In genomic region chr5:174159327-174160247, GRCh38 we compare ENCODE assay signal across 17 cellular contexts.
A peak's percentile ranks its signal among the peaks of the same experiment; 100 is the strongest.
DNase-seq lines count a peak whose midpoint lies in the region; ATAC-seq, FAIRE-seq and TF ChIP-seq lines count a peak whose summit lies in the region.
"Had no signal": no experiment of that assay in that cellular context is flagged by ENCODE, and none has a peak within 500 bp of the region (broad histone marks: within the 10 kb centered on the region; RNA-seq: fewer than 3 reads in every experiment).

No MANE protein-coding gene starts in this region.

- H3K79me2 ChIP-seq in mesendoderm (ENCODE audit: control insufficient read depth, insufficient read depth, low read length): no peaks in the 10 kb centered on the region

- peaks cover 12% of the 10 kb centered on the region for H3K9me3 Mint-ChIP-seq in activated naive CD4-positive, alpha-beta T cell treated with anti-CD3 and anti-CD28 coated beads for 36 hours

- H3K27me3 ChIP-seq in MG63 (no peaks in the 10 kb centered on the region), bronchial epithelial cell (ENCODE audit: control insufficient read depth, insufficient read depth, low read length) (no peaks in the 10 kb centered on the region), mesendoderm (ENCODE audit: insufficient read depth, low read length, poor library complexity) (no peaks in the 10 kb centered on the region)
- H3K27me3 ChIP-seq: transverse colon had no signal

- no peaks in the 10 kb centered on the region for H3K4me1 Mint-ChIP-seq in activated naive CD4-positive, alpha-beta T cell treated with anti-CD3 and anti-CD28 coated beads for 36 hours (ENCODE audit: low read depth)
- H3K4me1 Mint-ChIP-seq: activated B cell treated with CpG ODN at 0.5 μM for 24 hours; activated naive CD4-positive, alpha-beta T cell treated with anti-CD3 and anti-CD28 coated beads, Interleukin-2, amount 50 U/mL, for 24 hours; immature natural killer cell had no signal

- intact Hi-C loops in activated naive CD4-positive, alpha-beta T cell treated with anti-CD3 and anti-CD28 coated beads for 36 hours (cut with micrococcal nuclease): no loop called here

- no peak overlapping the region for H4K8ac ChIP-seq in mesendoderm (ENCODE audit: low read depth, low read length)

- H3K23ac ChIP-seq in mesendoderm (ENCODE audit: low read length): no peak overlapping the region

- DNase-seq in COLO829 (ENCODE audit: low spot score) (peak; percentile 82), MG63 (peak; percentile 93), bronchial epithelial cell (ENCODE audit: low read depth) (peak; percentile 51), mesendoderm (peak; percentile 88)
- no peak for DNase-seq in activated naive CD4-positive, alpha-beta T cell treated with anti-CD3 and anti-CD28 coated beads for 36 hours
- DNase-seq: activated B cell treated with CpG ODN at 0.5 μM for 24 hours; C1 segment of cervical spinal cord; immature natural killer cell; NCI-H2171; stimulated activated CD4-positive, alpha-beta T cell treated with anti-CD3 and anti-CD28 coated beads, Interleukin-1b, Interleukin-23, amount 100 ng/mL, for 48 hours; stimulated activated CD8-positive, alpha-beta memory T cell treated with anti-CD3 and anti-CD28 coated beads, Interleukin-4, amount 100 ng/mL, for 48 hours; transverse colon had no signal

- no peak overlapping the region for H3K4me3 ChIP-seq in MG63
- no peak overlapping the region for H3K4me3 ChIP-seq in bronchial epithelial cell (ENCODE audit: low read depth, low read length)
- no peak overlapping the region for H3K4me3 ChIP-seq in mesendoderm (ENCODE audit: low read length)
- H3K4me3 ChIP-seq: transverse colon had no signal

- no peak overlapping the region for H3K4me2 ChIP-seq in mesendoderm (ENCODE audit: low read length)

- no peak for ATAC-seq in HG02763 (IDR thresholded peaks at IDR 0.05; ENCODE audit: unreplicated experiment)
- ATAC-seq in GM21390 (IDR thresholded peaks at IDR 0.05; ENCODE audit: unreplicated experiment): no peak
- no peak for ATAC-seq in GM21515 (IDR thresholded peaks at IDR 0.05; ENCODE audit: unreplicated experiment)

- H2AK5ac ChIP-seq in mesendoderm (ENCODE audit: low read length): no peak overlapping the region

- H2BK15ac ChIP-seq in mesendoderm (replicated peaks; ENCODE audit: low read depth): no peak overlapping the region

- no peak overlapping the region for H3K56ac ChIP-seq in mesendoderm (ENCODE audit: low read length)

- peaks cover 8% of the 10 kb centered on the region for H3K27me3 Mint-ChIP-seq in activated naive CD4-positive, alpha-beta T cell treated with anti-CD3 and anti-CD28 coated beads for 36 hours (ENCODE audit: low read depth)
- H3K27me3 Mint-ChIP-seq: activated B cell treated with CpG ODN at 0.5 μM for 24 hours had no signal

- no peak overlapping the region for H4K5ac ChIP-seq in mesendoderm (ENCODE audit: low read length)

- no peaks in the 10 kb centered on the region for H3K36me3 Mint-ChIP-seq in activated naive CD4-positive, alpha-beta T cell treated with anti-CD3 and anti-CD28 coated beads for 36 hours (ENCODE audit: low read depth)
- H3K36me3 Mint-ChIP-seq: activated naive CD4-positive, alpha-beta T cell treated with anti-CD3 and anti-CD28 coated beads, Interleukin-2, amount 50 U/mL, for 24 hours; immature natural killer cell had no signal

- CTCF ChIA-PET in activated naive CD4-positive, alpha-beta T cell treated with anti-CD3 and anti-CD28 coated beads for 36 hours (lab: Charles Lee): no interaction called here

- no peak overlapping the region for H3K27ac ChIP-seq in mesendoderm (ENCODE audit: low read depth, low read length)
- H3K27ac ChIP-seq: transverse colon had no signal

- H3K9me3 ChIP-seq in MG63: peaks cover 3% of the 10 kb centered on the region

- H3K36me3 ChIP-seq in MG63 (no peaks in the 10 kb centered on the region), bronchial epithelial cell (ENCODE audit: control insufficient read depth, insufficient read depth, low read length) (no peaks in the 10 kb centered on the region), mesendoderm (ENCODE audit: control insufficient read depth, insufficient read depth, low read length) (no peaks in the 10 kb centered on the region)
- H3K36me3 ChIP-seq: transverse colon had no signal

- no peak overlapping the region for H3K18ac ChIP-seq in mesendoderm (ENCODE audit: low read length)

- no peak overlapping the region for H2BK120ac ChIP-seq in mesendoderm (ENCODE audit: low read depth, low read length)

- TF ChIP-seq CTCF in bronchial epithelial cell (IDR thresholded peaks at IDR 0.05; ENCODE audit: insufficient read depth, low read length, severe bottlenecking): no peak

- no peak overlapping the region for H3K4me3 Mint-ChIP-seq in activated naive CD4-positive, alpha-beta T cell treated with anti-CD3 and anti-CD28 coated beads for 36 hours
- H3K4me3 Mint-ChIP-seq: activated B cell treated with CpG ODN at 0.5 μM for 24 hours; activated naive CD4-positive, alpha-beta T cell treated with anti-CD3 and anti-CD28 coated beads, Interleukin-2, amount 50 U/mL, for 24 hours; immature natural killer cell had no signal

- no peak overlapping the region for H2BK5ac ChIP-seq in mesendoderm (ENCODE audit: low read length)

- FAIRE-seq in bronchial epithelial cell (lab: Jason Lieb, UNC): no peak
- FAIRE-seq: H1 had no signal

- H3K79me1 ChIP-seq in mesendoderm (ENCODE audit: low read length): no peaks in the 10 kb centered on the region

- no peaks in the 10 kb centered on the region for H3K4me1 ChIP-seq in mesendoderm (ENCODE audit: control insufficient read depth, low read depth, low read length)
- H3K4me1 ChIP-seq: transverse colon had no signal

- H3K27ac Mint-ChIP-seq in activated naive CD4-positive, alpha-beta T cell treated with anti-CD3 and anti-CD28 coated beads for 36 hours: no peak overlapping the region
- H3K27ac Mint-ChIP-seq: activated B cell treated with CpG ODN at 0.5 μM for 24 hours; activated naive CD4-positive, alpha-beta T cell treated with anti-CD3 and anti-CD28 coated beads, Interleukin-2, amount 50 U/mL, for 24 hours; immature natural killer cell had no signal

- H3K4ac ChIP-seq in mesendoderm (ENCODE audit: low read depth, low read length): no peak overlapping the region

- no peak overlapping the region for H3K9ac ChIP-seq in mesendoderm (ENCODE audit: low read length)

- WGBS in mesendoderm (ENCODE audit: extremely low coverage, insufficient coverage, low lambda C conversion rate): no CpG with 5 or more reads among the region's 12 CpGs
